Comparison of ENCODE assay signal across 12 cellular contexts in the genomic region with DNA sequence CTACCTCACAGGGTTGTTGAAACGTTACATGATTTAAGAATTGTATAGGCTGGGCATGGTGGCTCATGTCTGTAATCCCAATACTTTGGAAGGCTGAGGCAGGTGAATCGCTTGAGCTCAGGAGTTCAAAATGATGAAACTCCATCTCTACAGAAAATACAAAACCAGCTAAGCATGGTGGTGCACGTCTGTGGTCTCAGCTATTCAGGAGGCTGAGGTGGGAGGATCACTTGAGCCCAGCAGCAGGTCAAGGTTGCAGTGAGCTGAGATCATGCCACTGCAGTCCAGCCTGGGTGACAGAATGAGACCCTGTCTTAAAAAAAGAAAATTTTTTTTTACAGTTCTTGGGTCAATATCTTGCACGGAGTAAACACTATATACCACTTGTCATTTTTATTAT. TPM values are rescaled to one million over a fixed set of nuclear protein-coding genes. Genes with fewer than 3 reads are reported as not detected.
DNase-seq lines count a peak whose midpoint lies in the region; ATAC-seq, FAIRE-seq and TF ChIP-seq lines count a peak whose summit lies in the region.
"Had no signal": no experiment of that assay in that cellular context is flagged by ENCODE, and none has a peak within 500 bp of the region (broad histone marks: within the 10 kb centered on the region; RNA-seq: fewer than 3 reads in every experiment).

No MANE protein-coding gene starts in this region.

- H3K9ac ChIP-seq in fibroblast of lung (ENCODE audit: insufficient read depth, low read length), result no peak overlapping the region

- TF ChIP-seq CTCF in A549 (IDR thresholded peaks at IDR 0.05), result no peak
- no peak for TF ChIP-seq CTCF in fibroblast of lung (conservative IDR thresholded peaks at IDR 0.05 in 1 of 2, IDR thresholded peaks at IDR 0.05 in 1 of 2; ENCODE audit: low read depth in 1 of 2, low read length in 2 of 2)
- TF ChIP-seq CTCF in sigmoid colon (IDR thresholded peaks at IDR 0.05), result no peak

- H3K36me3 ChIP-seq in SJCRH30 (peaks cover 13% of the 10 kb centered on the region; the same call in 1 of the 2 replicates), fibroblast of lung (ENCODE audit: control insufficient read depth, insufficient read depth, low read length) (peaks cover 14% of the 10 kb centered on the region), sigmoid colon (peaks cover 8 to 19% (median 14%) of the 10 kb centered on the region in 4 donors)

- H3K9me3 ChIP-seq in A549, result no peaks in the 10 kb centered on the region
- H3K9me3 ChIP-seq in SJCRH30 (replicated peaks), result no peaks in the 10 kb centered on the region
- no peaks in the 10 kb centered on the region for H3K9me3 ChIP-seq in fibroblast of lung (ENCODE audit: control insufficient read depth, insufficient read depth, low read depth, low read length)
- no peaks in the 10 kb centered on the region for H3K9me3 ChIP-seq in sigmoid colon
- H3K9me3 ChIP-seq: mucosa of descending colon had no signal

- no peak overlapping the region for H2AFZ ChIP-seq in fibroblast of lung (ENCODE audit: low read length)

- peak overlapping the region; percentile 80 for H3K4me2 ChIP-seq in A549
- no peak overlapping the region for H3K4me2 ChIP-seq in fibroblast of lung (ENCODE audit: extremely low read depth, insufficient read depth, low read length)

- peaks cover 86% of the 10 kb centered on the region for H3K4me1 ChIP-seq in A549
- peaks cover 56% of the 10 kb centered on the region for H3K4me1 ChIP-seq in SJCRH30
- H3K4me1 ChIP-seq in fibroblast of lung (ENCODE audit: control insufficient read depth, extremely low read depth, insufficient read depth, low read length), result peaks cover 43% of the 10 kb centered on the region
- peaks cover 0 to 88% (median 84%) of the 10 kb centered on the region in 4 donors for H3K4me1 ChIP-seq in sigmoid colon

- peaks cover 9% of the 10 kb centered on the region for H3K79me2 ChIP-seq in fibroblast of lung (ENCODE audit: control insufficient read depth, insufficient read depth, low read length)

- CTCF ChIA-PET in A549 (lab: Yijun Ruan, JAX), result interaction anchor here (1.4 to 20.1 kb wide), 7 partner anchors 8 to 49 kb away, joined by 4 to 376 read pairs (median 88); a partner anchor contains a TSS

- TF ChIP-seq EP300 in A549 (IDR thresholded peaks at IDR 0.05), result no peak
- no peak for TF ChIP-seq EP300 in sigmoid colon (IDR thresholded peaks at IDR 0.05)

- H3K27me3 ChIP-seq in SJCRH30 (no peaks in the 10 kb centered on the region), fibroblast of lung (ENCODE audit: control insufficient read depth, insufficient read depth, low read length) (no peaks in the 10 kb centered on the region), sigmoid colon (no peaks in the 10 kb centered on the region)

- no peaks in the 10 kb centered on the region for H4K20me1 ChIP-seq in fibroblast of lung (ENCODE audit: control insufficient read depth, extremely low read depth, insufficient read depth, low read length)

- peak overlapping the region; percentile 98 to 99 for H3K27ac ChIP-seq in A549
- H3K27ac ChIP-seq in SJCRH30, result peak overlapping the region; percentile 87
- peak overlapping the region; percentile 3 for H3K27ac ChIP-seq in fibroblast of lung (ENCODE audit: insufficient read depth, low read length)
- peak overlapping the region; percentile 81 to 100 (median 98) for H3K27ac ChIP-seq in sigmoid colon

- 38% methylated on average over 4 of the region's 4 CpGs for WGBS in A549 (ENCODE audit: missing lambda C conversion rate)
- 72 to 73% methylated on average over 4 of the region's 4 CpGs for WGBS in sigmoid colon, 2 donors

- intact Hi-C loops in sigmoid colon (cut with DNase I), result loop anchor here (10.0 kb wide), 1 partner anchor 254 kb away; no protein-coding TSS in a partner anchor

- no peak; a peak in 2 of 6 replicates for ATAC-seq in A549
- ATAC-seq in HG02852 (IDR thresholded peaks at IDR 0.05; ENCODE audit: unreplicated experiment), result no peak

- no peak for FAIRE-seq in A549 (lab: Jason Lieb, UNC)

- TF ChIP-seq POLR2A in A549 (IDR thresholded peaks at IDR 0.05; ENCODE audit: low read length) (no peak), sigmoid colon (IDR thresholded peaks at IDR 0.05) (no peak)

- POLR2A ChIA-PET in A549 (lab: Yijun Ruan, JAX), result interaction anchor here (1.1 to 3.3 kb wide), 8 partner anchors 9 to 43 kb away, joined by 3 to 34 read pairs (median 9); a partner anchor contains a TSS

- DNase-seq in A549 (ENCODE audit: low read depth in 1 of 2, low spot score in 1 of 2) (no peak), SJCRH30 (no peak), fibroblast of lung (ENCODE audit: low read depth in 2 of 2) (no peak), sigmoid colon (no peak), T-helper 2 cell (no peak), NCI-H1105 (lab: John Stamatoyannopoulos, UW) (no peak), SW 1271 (lab: John Stamatoyannopoulos, UW) (no peak)
- DNase-seq: mucosa of descending colon, NCI-H526 treated with DMSO at 0.1 percent for 48 hours, SHP77 had no signal

- H3K4me3 ChIP-seq in A549 (no peak overlapping the region), SJCRH30 (no peak overlapping the region), fibroblast of lung (replicated peaks in 1 of 4; ENCODE audit: control extremely low read depth in 1 of 4, insufficient read depth in 1 of 4, low read depth in 3 of 4, low read length in 4 of 4) (no peak overlapping the region), sigmoid colon (no peak overlapping the region)
- H3K4me3 ChIP-seq: mucosa of descending colon had no signal

- TF ChIP-seq RAD21 in A549 (conservative IDR thresholded peaks at IDR 0.05 in 1 of 2, IDR thresholded peaks at IDR 0.05 in 1 of 2), result no peak

TF ChIP-seq in A549, 52 proteins besides CTCF, POLR2A, EP300 and RAD21 (continues in another document):
- TF ChIP-seq, protein P1, sequence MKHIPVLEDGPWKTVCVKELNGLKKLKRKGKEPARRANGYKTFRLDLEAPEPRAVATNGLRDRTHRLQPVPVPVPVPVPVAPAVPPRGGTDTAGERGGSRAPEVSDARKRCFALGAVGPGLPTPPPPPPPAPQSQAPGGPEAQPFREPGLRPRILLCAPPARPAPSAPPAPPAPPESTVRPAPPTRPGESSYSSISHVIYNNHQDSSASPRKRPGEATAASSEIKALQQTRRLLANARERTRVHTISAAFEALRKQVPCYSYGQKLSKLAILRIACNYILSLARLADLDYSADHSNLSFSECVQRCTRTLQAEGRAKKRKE (CRISPR knock-in tag; IDR thresholded peaks at IDR 0.05; ENCODE audit: low read depth), result no peak
- TF ChIP-seq HDAC2 (IDR thresholded peaks at IDR 0.05) (no peak), POLR2AphosphoS2 (conservative IDR thresholded peaks at IDR 0.05; ENCODE audit: low read length) (no peak), CBX2 (IDR thresholded peaks at IDR 0.05; ENCODE audit: borderline replicate concordance, low read depth) (no peak), HOXB5 (CRISPR knock-in tag; IDR thresholded peaks at IDR 0.05) (no peak)

RNA-seq across cellular contexts. Expression of a gene that starts 8.2 kb away (rescaled TPM):
- polyA plus RNA-seq in A549 (2011; rRNA removed), result 34.3 and 40.5 TPM in 2 replicates
- 67.2 and 102 TPM in 2 replicates for polyA plus RNA-seq in A549 (2012; cell fraction: cytosol; rRNA removed)
- 67.2 and 93.4 TPM in 2 replicates for polyA plus RNA-seq in A549 (2012; cell fraction: nucleus; rRNA removed)
- 83.1 to 91.1 TPM (median 83.5 TPM) in 3 replicates for polyA plus RNA-seq in A549 (2017; fragmentation: RNase III; extraction: RNeasy Plus Mini Kit Qiagen cat#74134 plus additional on column Dnase treatment)
- polyA minus RNA-seq in A549 (2011; rRNA and poly(A)+ RNA removed), result 16.0 and 28.4 TPM in 2 replicates
- 30.8 and 33.9 TPM in 2 replicates for total RNA-seq in SJCRH30 (2014; rRNA removed; shearing (Covaris generic))
- total RNA-seq in fibroblast of lung, result 138 and 141 TPM in 2 replicates
- 25.9 and 26.5 TPM in 2 replicates for polyA plus RNA-seq in fibroblast of lung
- polyA plus RNA-seq in fibroblast of lung (2012), result 57.8 and 74.3 TPM in 2 replicates
- 18.9 and 32.3 TPM in 2 replicates for polyA minus RNA-seq in fibroblast of lung (ENCODE audit: low replicate concordance)
- total RNA-seq in sigmoid colon, result 100 to 1,000 TPM in 2 of 4 donors, 10 to 100 TPM in 2; 93.4 to 135 (median 108) TPM
- polyA plus RNA-seq in sigmoid colon, result 10 to 100 TPM in 1 of 3 donors, 1 to 10 TPM in 2; 3.2 to 20.8 (median 9.6) TPM

RNA-seq across cellular contexts. Expression of a gene that starts 39.3 kb away (rescaled TPM):
- polyA plus RNA-seq in A549 (2011; rRNA removed) (not detected in 2 replicates), A549 (2017; fragmentation: RNase III; extraction: RNeasy Plus Mini Kit Qiagen cat#74134 plus additional on column Dnase treatment) (not detected in 3 replicates), fibroblast of lung (0.06 and 0.09 TPM in 2 replicates), sigmoid colon (1 to 10 TPM in 1 of 3 donors, under 1 TPM in 2; 0.04 to 7.8 (median 0.46) TPM)
- polyA plus RNA-seq in A549 (2012; cell fraction: cytosol; rRNA removed), result 0.05 TPM in 1 of 2 replicates, not detected in the other
- 0.45 TPM in 1 of 2 replicates, not detected in the other for polyA plus RNA-seq in A549 (2012; cell fraction: nucleus; rRNA removed)
- not detected in 2 replicates for polyA minus RNA-seq in A549 (2011; rRNA and poly(A)+ RNA removed)
- total RNA-seq in SJCRH30 (2014; rRNA removed; shearing (Covaris generic)), result 230 and 281 TPM in 2 replicates
- total RNA-seq in fibroblast of lung (not detected in 2 replicates), sigmoid colon (not detected)
- polyA plus RNA-seq in fibroblast of lung (2012), result not detected in 2 replicates
- polyA minus RNA-seq in fibroblast of lung (ENCODE audit: low replicate concordance), result not detected in 2 replicates
- polyA plus RNA-seq: IgD-negative memory B cell had no signal

RNA-seq across cellular contexts. Expression of a gene that starts 46.1 kb away (rescaled TPM):
- polyA plus RNA-seq in A549 (2011; rRNA removed) (256 and 277 TPM in 2 replicates), A549 (2017; fragmentation: RNase III; extraction: RNeasy Plus Mini Kit Qiagen cat#74134 plus additional on column Dnase treatment) (655 to 819 TPM (median 717 TPM) in 3 replicates), fibroblast of lung (438 and 1,081 TPM in 2 replicates), sigmoid colon (100 to 1,000 TPM; 189 to 296 (median 264) TPM)
- polyA plus RNA-seq in A549 (2012; cell fraction: cytosol; rRNA removed), result 459 and 499 TPM in 2 replicates
- 441 and 486 TPM in 2 replicates for polyA plus RNA-seq in A549 (2012; cell fraction: nucleus; rRNA removed)
- 254 and 273 TPM in 2 replicates for polyA minus RNA-seq in A549 (2011; rRNA and poly(A)+ RNA removed)
- total RNA-seq in SJCRH30 (2014; rRNA removed; shearing (Covaris generic)), result 80.6 and 84.6 TPM in 2 replicates
- total RNA-seq in fibroblast of lung (158 and 195 TPM in 2 replicates), sigmoid colon (1,000 to 10,000 TPM; 4,737 to 8,467 (median 6,048) TPM)
- polyA plus RNA-seq in fibroblast of lung (2012), result 450 and 1,109 TPM in 2 replicates
- polyA minus RNA-seq in fibroblast of lung (ENCODE audit: low replicate concordance), result 886 and 2,174 TPM in 2 replicates

Comparison
In these comparisons a context has a peak if more than half of its experiments do, and no peak if none do; other contexts are left out.
1. H3K27ac ChIP-seq: peak in every context shown above with its lines; median percentile 98 in A549; 98 in sigmoid colon; 87 in SJCRH30; 3 in fibroblast of lung.
2. RNA of a gene that starts 39.3 kb away (total RNA-seq): 230 to 281 TPM in SJCRH30; not detected in fibroblast of lung and not detected in sigmoid colon; every median in the first group is over 100 times any median in the second.
3. RNA of a gene that starts 46.1 kb away (total RNA-seq): 4,737 to 8,467 TPM in sigmoid colon; 158 to 195 TPM in fibroblast of lung and 80.6 to 84.6 TPM in SJCRH30; every median in the first group is over 10 times any median in the second.